In the genomic region with DNA sequence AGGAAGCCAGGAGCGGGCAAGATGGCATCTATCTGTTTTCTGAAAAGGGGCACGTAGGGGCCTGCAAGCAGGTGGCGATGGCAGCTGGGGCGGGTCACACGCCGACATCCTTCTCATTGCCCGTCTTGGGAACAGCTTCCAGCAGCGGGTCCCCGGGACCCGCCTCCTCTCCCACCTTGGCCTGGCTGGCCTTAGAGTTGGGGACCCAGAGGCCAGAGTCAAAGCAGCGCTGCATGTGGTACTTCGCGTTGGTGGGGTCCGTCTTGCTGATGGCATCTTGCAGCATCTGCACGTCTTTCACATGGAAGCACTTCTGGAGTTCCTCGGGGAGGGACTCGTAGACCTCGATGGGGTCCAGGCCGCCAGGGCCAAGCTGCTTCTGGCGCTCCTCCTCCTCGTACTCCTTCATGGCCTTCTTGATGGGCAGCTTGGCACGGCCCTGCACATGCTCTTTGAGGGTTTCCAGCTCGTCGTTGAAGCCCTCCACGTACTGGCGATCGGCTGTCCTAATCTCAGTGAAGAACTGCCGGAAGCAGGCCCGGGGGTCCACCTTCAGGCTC, we compare ENCODE assay signal across 39 cellular contexts.
"Had no signal": no experiment of that assay in that cellular context is flagged by ENCODE, and none has a peak within 500 bp of the region (broad histone marks: within the 10 kb centered on the region; RNA-seq: fewer than 3 reads in every experiment).

No MANE protein-coding gene starts in this region.

- H3K9me3 ChIP-seq: adrenal gland, ascending aorta, body of pancreas, breast epithelium had no signal

- H3K4me3 Mint-ChIP-seq: activated naive CD4-positive, alpha-beta T cell treated with anti-CD3 and anti-CD28 coated beads for 36 hours; activated naive CD4-positive, alpha-beta T cell treated with anti-CD3 and anti-CD28 coated beads, Interleukin-2, amount 10 ng/mL, durations not matched to agents 7 days and 5 days; activated naive CD4-positive, alpha-beta T cell treated with anti-CD3 and anti-CD28 coated beads, Interleukin-2, amount 50 U/mL, for 24 hours; activated naive CD8-positive, alpha-beta T cell; activated naive CD8-positive, alpha-beta T cell treated with anti-CD3 and anti-CD28 coated beads for 36 hours; activated naive CD8-positive, alpha-beta T cell treated with anti-CD3 and anti-CD28 coated beads, Interleukin-2, amount 10 ng/mL, durations not matched to agents 7 days and 5 days; activated naive CD8-positive, alpha-beta T cell treated with anti-CD3 and anti-CD28 coated beads, Interleukin-2, amount 50 U/mL, for 24 hours; activated T-cell treated with anti-CD3 and anti-CD28 coated beads, Interleukin-2, amount 50 U/mL, for 24 hours; activated T-cell treated with anti-CD3 and anti-CD28 coated beads, Interleukin-2, amount 50 U/mL, for 4 hours; activated T-cell treated with anti-CD3 and anti-CD28 coated beads, Interleukin-2, amount 50 U/mL, for 72 hours; activated T-helper 1 cell treated with anti-CD3 and anti-CD28 coated beads, Interleukin-12 subunit alpha, Interleukin-12 subunit beta, Interleukin-2, Interleukin-4 antibody, amounts not matched to agents 30 ng/mL and 10 ng/mL and 1 ng/mL, durations not matched to agents 14 hours and 24 hours and 36 hours; activated T-helper 17 cell treated with anti-CD3 and anti-CD28 coated beads, Interleukin-2, amount 50 U/mL, for 72 hours; brain; central memory CD8-positive, alpha-beta T cell had no signal

- H3K27me3 ChIP-seq: adrenal gland, ascending aorta, body of pancreas, brain microvascular endothelial cell, breast epithelium, cardiac muscle cell had no signal

- H3K36me3 ChIP-seq: adrenal gland, ascending aorta, brain microvascular endothelial cell, breast epithelium, cardiac muscle cell had no signal

- H3K27ac Mint-ChIP-seq: activated naive CD4-positive, alpha-beta T cell treated with anti-CD3 and anti-CD28 coated beads for 36 hours; activated naive CD4-positive, alpha-beta T cell treated with anti-CD3 and anti-CD28 coated beads, Interleukin-2, amount 10 ng/mL, durations not matched to agents 7 days and 5 days; activated naive CD4-positive, alpha-beta T cell treated with anti-CD3 and anti-CD28 coated beads, Interleukin-2, amount 50 U/mL, for 24 hours; activated naive CD4-positive, alpha-beta T cell treated with anti-CD3 and anti-CD28 coated beads, Interleukin-2, amount 50 U/mL, for 72 hours; activated naive CD8-positive, alpha-beta T cell; activated naive CD8-positive, alpha-beta T cell treated with anti-CD3 and anti-CD28 coated beads for 36 hours; activated naive CD8-positive, alpha-beta T cell treated with anti-CD3 and anti-CD28 coated beads, Interleukin-2, amount 10 ng/mL, durations not matched to agents 7 days and 5 days; activated naive CD8-positive, alpha-beta T cell treated with anti-CD3 and anti-CD28 coated beads, Interleukin-2, amount 50 U/mL, for 24 hours; activated T-cell treated with anti-CD3 and anti-CD28 coated beads, Interleukin-2, amount 50 U/mL, for 24 hours; activated T-cell treated with anti-CD3 and anti-CD28 coated beads, Interleukin-2, amount 50 U/mL, for 72 hours; activated T-helper 1 cell treated with anti-CD3 and anti-CD28 coated beads, Interleukin-12 subunit alpha, Interleukin-12 subunit beta, Interleukin-2, Interleukin-4 antibody, amounts not matched to agents 30 ng/mL and 10 ng/mL and 1 ng/mL, durations not matched to agents 14 hours and 24 hours and 36 hours; activated T-helper 17 cell treated with anti-CD3 and anti-CD28 coated beads, Interleukin-2, amount 50 U/mL, for 72 hours; activated T-helper 2 cell treated with anti-CD3 and anti-CD28 coated beads, Interferon-gamma antibody, Interleukin-2, Interleukin-4, amounts not matched to agents 10 μg/mL and 5 μg/mL and 100 μg/mL, durations not matched to agents 14 hours and 24 hours and 36 hours; brain had no signal

- FAIRE-seq: astrocyte had no signal

- H3K4me1 ChIP-seq: adrenal gland, ascending aorta, body of pancreas, breast epithelium had no signal

- H3K36me3 Mint-ChIP-seq: activated naive CD4-positive, alpha-beta T cell treated with anti-CD3 and anti-CD28 coated beads, Interleukin-2, amount 10 ng/mL, durations not matched to agents 7 days and 5 days; activated naive CD4-positive, alpha-beta T cell treated with anti-CD3 and anti-CD28 coated beads, Interleukin-2, amount 50 U/mL, for 24 hours; activated naive CD4-positive, alpha-beta T cell treated with anti-CD3 and anti-CD28 coated beads, Interleukin-2, amount 50 U/mL, for 72 hours; activated naive CD8-positive, alpha-beta T cell; activated naive CD8-positive, alpha-beta T cell treated with anti-CD3 and anti-CD28 coated beads for 36 hours; activated naive CD8-positive, alpha-beta T cell treated with anti-CD3 and anti-CD28 coated beads, Interleukin-2, amount 10 ng/mL, durations not matched to agents 7 days and 5 days; brain had no signal

- H3K4me3 ChIP-seq: adrenal gland, ascending aorta, body of pancreas, breast epithelium, cardiac muscle cell had no signal

- H3K27ac ChIP-seq: adrenal gland, ascending aorta, body of pancreas, brain microvascular endothelial cell, breast epithelium, cardiac muscle cell had no signal

- DNase-seq: activated effector memory CD4-positive, alpha-beta T cell treated with anti-CD3 and anti-CD28 coated beads, Interleukin-2, amount 50 U/mL, for 16 hours; activated effector memory CD4-positive, alpha-beta T cell treated with Interleukin-2 at 50 U/mL for 16 hours; activated gamma-delta T cell treated with Interleukin-2 at 50 U/mL for 16 hours; activated naive CD4-positive, alpha-beta T cell; activated naive CD4-positive, alpha-beta T cell treated with anti-CD3 and anti-CD28 coated beads for 36 hours; activated naive CD4-positive, alpha-beta T cell treated with anti-CD3 and anti-CD28 coated beads, Interleukin-2, amount 10 ng/mL, durations not matched to agents 7 days and 5 days; activated naive CD4-positive, alpha-beta T cell treated with anti-CD3 and anti-CD28 coated beads, Interleukin-2, amount 50 U/mL, for 16 hours; activated naive CD4-positive, alpha-beta T cell treated with Interleukin-2 at 50 U/mL for 16 hours; activated naive CD8-positive, alpha-beta T cell treated with anti-CD3 and anti-CD28 coated beads for 36 hours; activated naive CD8-positive, alpha-beta T cell treated with anti-CD3 and anti-CD28 coated beads, Interleukin-2, amount 10 ng/mL, durations not matched to agents 7 days and 5 days; activated naive CD8-positive, alpha-beta T cell treated with anti-CD3 and anti-CD28 coated beads, Interleukin-2, amount 50 U/mL, for 24 hours; activated T-cell treated with anti-CD3 and anti-CD28 coated beads for 4 hours; activated T-cell treated with anti-CD3 and anti-CD28 coated beads, Interleukin-2, amount 50 U/mL, for 1 hour; activated T-cell treated with anti-CD3 and anti-CD28 coated beads, Interleukin-2, amount 50 U/mL, for 24 hours; activated T-cell treated with anti-CD3 and anti-CD28 coated beads, Interleukin-2, amount 50 U/mL, for 4 hours; activated T-cell treated with anti-CD3 and anti-CD28 coated beads, Interleukin-2, amount 50 U/mL, for 48 hours; activated T-cell treated with anti-CD3 and anti-CD28 coated beads, Interleukin-2, amount 50 U/mL, for 72 hours; adrenal gland; amniotic stem cell; amygdala; anterior cingulate cortex; aorta; body of pancreas; brain microvascular endothelial cell; caudate nucleus; central memory CD4-positive, alpha-beta T cell; cerebellar nuclear complex had no signal

- ATAC-seq: activated naive CD4-positive, alpha-beta T cell treated with anti-CD3 and anti-CD28 coated beads, Interleukin-2, amount 50 U/mL, for 72 hours; activated naive CD8-positive, alpha-beta T cell treated with anti-CD3 and anti-CD28 coated beads, Interleukin-2, amount 50 U/mL, for 24 hours; activated T-cell treated with anti-CD3 and anti-CD28 coated beads, Interleukin-2, amount 50 U/mL, for 4 hours; activated T-cell treated with anti-CD3 and anti-CD28 coated beads, Interleukin-2, amount 50 U/mL, for 72 hours; activated T-helper 17 cell treated with anti-CD3 and anti-CD28 coated beads, Interleukin-2, amount 50 U/mL, for 72 hours; body of pancreas had no signal

- H3K27me3 Mint-ChIP-seq: activated naive CD8-positive, alpha-beta T cell; brain had no signal

- H3K9me3 Mint-ChIP-seq: activated naive CD4-positive, alpha-beta T cell treated with anti-CD3 and anti-CD28 coated beads for 36 hours; activated naive CD4-positive, alpha-beta T cell treated with anti-CD3 and anti-CD28 coated beads, Interleukin-2, amount 10 ng/mL, durations not matched to agents 7 days and 5 days; activated naive CD4-positive, alpha-beta T cell treated with anti-CD3 and anti-CD28 coated beads, Interleukin-2, amount 50 U/mL, for 72 hours; activated naive CD8-positive, alpha-beta T cell treated with anti-CD3 and anti-CD28 coated beads for 36 hours; activated naive CD8-positive, alpha-beta T cell treated with anti-CD3 and anti-CD28 coated beads, Interleukin-2, amount 10 ng/mL, durations not matched to agents 7 days and 5 days; activated T-cell treated with anti-CD3 and anti-CD28 coated beads, Interleukin-2, amount 50 U/mL, for 24 hours; activated T-cell treated with anti-CD3 and anti-CD28 coated beads, Interleukin-2, amount 50 U/mL, for 4 hours; activated T-helper 1 cell treated with anti-CD3 and anti-CD28 coated beads, Interleukin-12 subunit alpha, Interleukin-12 subunit beta, Interleukin-2, Interleukin-4 antibody, amounts not matched to agents 30 ng/mL and 10 ng/mL and 1 ng/mL, durations not matched to agents 14 hours and 24 hours and 36 hours; activated T-helper 2 cell treated with anti-CD3 and anti-CD28 coated beads, Interferon-gamma antibody, Interleukin-2, Interleukin-4, amounts not matched to agents 10 μg/mL and 5 μg/mL and 100 μg/mL, durations not matched to agents 14 hours and 24 hours and 36 hours had no signal

- H3K4me1 Mint-ChIP-seq: activated naive CD4-positive, alpha-beta T cell treated with anti-CD3 and anti-CD28 coated beads, Interleukin-2, amount 10 ng/mL, durations not matched to agents 7 days and 5 days; activated naive CD4-positive, alpha-beta T cell treated with anti-CD3 and anti-CD28 coated beads, Interleukin-2, amount 50 U/mL, for 24 hours; activated naive CD8-positive, alpha-beta T cell treated with anti-CD3 and anti-CD28 coated beads for 36 hours; activated naive CD8-positive, alpha-beta T cell treated with anti-CD3 and anti-CD28 coated beads, Interleukin-2, amount 10 ng/mL, durations not matched to agents 7 days and 5 days; activated naive CD8-positive, alpha-beta T cell treated with anti-CD3 and anti-CD28 coated beads, Interleukin-2, amount 50 U/mL, for 24 hours; activated T-helper 17 cell treated with anti-CD3 and anti-CD28 coated beads, Interleukin-2, amount 50 U/mL, for 72 hours; brain had no signal
